17 cellular contexts compared by ENCODE assay signal in the genomic region with DNA sequence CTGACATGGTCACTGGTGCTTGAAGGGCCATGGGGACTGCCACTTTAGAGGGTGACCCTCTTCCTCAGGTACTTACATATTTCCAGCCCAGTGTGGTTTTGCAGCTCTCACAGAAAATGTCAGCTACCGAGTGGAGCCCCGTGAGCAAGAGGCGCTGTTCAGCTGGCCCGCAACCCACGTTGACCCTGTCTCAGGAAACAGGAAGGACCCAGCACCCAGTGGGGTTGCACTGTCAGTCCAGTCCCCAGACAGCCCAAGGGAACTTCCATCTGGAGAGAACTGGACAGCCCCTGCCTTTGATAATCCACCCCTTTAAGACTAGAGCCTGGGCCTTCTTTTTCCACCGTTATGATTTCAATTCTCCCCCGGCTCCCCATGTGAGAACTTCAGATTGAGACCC. TPM values are rescaled to one million over a fixed set of nuclear protein-coding genes. Genes with fewer than 3 reads are reported as not detected.
DNase-seq lines count a peak whose midpoint lies in the region; ATAC-seq, FAIRE-seq and TF ChIP-seq lines count a peak whose summit lies in the region.
"Had no signal": no experiment of that assay in that cellular context is flagged by ENCODE, and none has a peak within 500 bp of the region (broad histone marks: within the 10 kb centered on the region; RNA-seq: fewer than 3 reads in every experiment).

No MANE protein-coding gene starts in this region.

- no peak for FAIRE-seq in K562 (lab: Jason Lieb, UNC)

- peaks cover 17 to 57% (median 47%) of the 10 kb centered on the region in 4 donors for H3K4me1 Mint-ChIP-seq in naive thymus-derived CD8-positive, alpha-beta T cell

- TF ChIP-seq EP300 in K562 (IDR thresholded peaks at IDR 0.05; ENCODE audit: low read length) = no peak

- in situ Hi-C loops in K562 (cut with MboI) (loop anchor here (10.0 kb wide), 1 partner anchor 191 kb away; no protein-coding TSS in a partner anchor), HAP-1 (cut with MboI; ENCODE audit: low sequenced_read_pairs) (no loop called here)

- H2AFZ ChIP-seq in K562 (ENCODE audit: low read depth, low read length) = no peak overlapping the region

- CTCF ChIA-PET in K562 (lab: Yijun Ruan, JAX; ENCODE audit: low intra/inter-chr PET ratio) = interaction anchor here (1.4 kb wide), 1 partner anchor 78 kb away, joined by 5 read pairs; the partner anchor contains the start of gene UBE2L6

- H3K4me3 Mint-ChIP-seq in naive thymus-derived CD8-positive, alpha-beta T cell = peak overlapping the region in 4 of 10 donors; percentile 42 to 91 (median 51)
- H3K4me3 Mint-ChIP-seq: central memory CD8-positive, alpha-beta T cell had no signal

- peaks cover 59% of the 10 kb centered on the region for H3K27me3 ChIP-seq in left ventricle myocardium inferior (ENCODE audit: low read depth)
- H3K27me3 ChIP-seq in right cardiac atrium (ENCODE audit: control insufficient read depth, insufficient read depth) = no peaks in the 10 kb centered on the region
- peaks cover 0 to 15% of the 10 kb centered on the region in 2 experiments; a peak in 2 of 5 replicates for H3K27me3 ChIP-seq in K562 (ENCODE audit: control insufficient read depth in 2 of 2, insufficient read depth in 2 of 2, low read length in 2 of 2)
- H3K27me3 ChIP-seq in ascending aorta = peaks cover 6% of the 10 kb centered on the region
- peaks cover 25% of the 10 kb centered on the region for H3K27me3 ChIP-seq in HAP-1 (ENCODE audit: low read depth)

- POLR2A ChIA-PET in K562 (lab: Yijun Ruan, JAX) = interaction anchor here (0.6 kb wide), 1 partner anchor 11 kb away, joined by 3 read pairs; no protein-coding TSS in a partner anchor
- POLR2A ChIA-PET in naive thymus-derived CD8-positive, alpha-beta T cell (lab: Charles Lee) = no interaction called here

- DNase-seq in left ventricle myocardium inferior = no peak
- no peak for DNase-seq in right cardiac atrium
- DNase-seq in K562 (ENCODE audit: extremely low read depth in 1 of 4, low spot score in 3 of 4) = no peak
- DNase-seq in naive thymus-derived CD8-positive, alpha-beta T cell = no peak
- no peak for DNase-seq in NCI-H1694 (lab: John Stamatoyannopoulos, UW)
- no peak for DNase-seq in D341Med (ENCODE audit: low spot score)
- no peak for DNase-seq in ascending aorta (ENCODE audit: low spot score in 2 of 2)
- DNase-seq in HAP-1 (ENCODE audit: low spot score in 2 of 2) = no peak
- DNase-seq: left colon; NCI-H1092; PC-3; stimulated activated naive CD8-positive, alpha-beta T cell treated with anti-CD3 and anti-CD28 coated beads, Interleukin-15, amount 100 ng/mL, for 72 hours had no signal

- no peak overlapping the region for H3K4me2 ChIP-seq in K562 (ENCODE audit: insufficient read depth, low read length)

- WGBS in right cardiac atrium = 20% methylated on average over 7 of the region's 7 CpGs
- 33% methylated on average over 7 of the region's 7 CpGs for WGBS in K562 (ENCODE audit: insufficient coverage, low coverage, missing lambda C conversion rate)

- H3K4me1 ChIP-seq in left ventricle myocardium inferior = peaks cover 64% of the 10 kb centered on the region
- H3K4me1 ChIP-seq in right cardiac atrium (ENCODE audit: control insufficient read depth, insufficient read depth, low read length) = peaks cover 18% of the 10 kb centered on the region
- peaks cover 32 to 37% of the 10 kb centered on the region in 2 experiments for H3K4me1 ChIP-seq in K562 (replicated peaks in 1 of 2; ENCODE audit: control insufficient read depth in 2 of 2, insufficient read depth in 2 of 2, low read length in 2 of 2)
- peaks cover 3 to 43% of the 10 kb centered on the region in 2 donors for H3K4me1 ChIP-seq in ascending aorta
- peaks cover 5% of the 10 kb centered on the region; the same call in 1 of the 2 replicates for H3K4me1 ChIP-seq in HAP-1

- peak overlapping the region; percentile 3 for H3K4me3 ChIP-seq in left ventricle myocardium inferior
- no peak overlapping the region for H3K4me3 ChIP-seq in right cardiac atrium (ENCODE audit: low read length)
- H3K4me3 ChIP-seq in K562 = no peak overlapping the region
- H3K4me3 ChIP-seq in ascending aorta = no peak overlapping the region
- no peak overlapping the region for H3K4me3 ChIP-seq in HAP-1

- H3K9me3 Mint-ChIP-seq in naive thymus-derived CD8-positive, alpha-beta T cell = no peaks in the 10 kb centered on the region
- H3K9me3 Mint-ChIP-seq: activated naive CD4-positive, alpha-beta T cell treated with anti-CD3 and anti-CD28 coated beads, Interleukin-2, amount 50 U/mL, for 72 hours; central memory CD8-positive, alpha-beta T cell; stimulated activated naive CD8-positive, alpha-beta T cell treated with anti-CD3 and anti-CD28 coated beads, Interleukin-15, amount 100 ng/mL, for 72 hours had no signal

- H3K27ac ChIP-seq in left ventricle myocardium inferior (replicated peaks) (peak overlapping the region; percentile 77), right cardiac atrium (ENCODE audit: low read length) (no peak overlapping the region), K562 (ENCODE audit: extremely low read depth, low read depth, low read length) (no peak overlapping the region), ascending aorta (peak overlapping the region in 1 of 2 donors; percentile 72)
- H3K27ac ChIP-seq: VCaP had no signal

- no peak for TF ChIP-seq CTCF in left ventricle myocardium inferior (IDR thresholded peaks at IDR 0.05; ENCODE audit: borderline replicate concordance)
- no peak for TF ChIP-seq CTCF in K562 (IDR thresholded peaks at IDR 0.05 in 2 of 3, conservative IDR thresholded peaks at IDR 0.05 in 1 of 3; ENCODE audit: insufficient read depth in 2 of 3, low read depth in 1 of 3, low read length in 3 of 3)
- no peak for TF ChIP-seq CTCF in ascending aorta (IDR thresholded peaks at IDR 0.05)

- peak overlapping the region in 6 of 10 donors; percentile 7 to 72 (median 40) for H3K27ac Mint-ChIP-seq in naive thymus-derived CD8-positive, alpha-beta T cell
- H3K27ac Mint-ChIP-seq: stimulated activated naive CD8-positive, alpha-beta T cell treated with anti-CD3 and anti-CD28 coated beads, Interleukin-15, amount 100 ng/mL, for 72 hours had no signal

- no peaks in the 10 kb centered on the region for H3K36me3 Mint-ChIP-seq in naive thymus-derived CD8-positive, alpha-beta T cell
- H3K36me3 Mint-ChIP-seq: activated naive CD4-positive, alpha-beta T cell treated with anti-CD3 and anti-CD28 coated beads, Interleukin-2, amount 50 U/mL, for 72 hours had no signal

- no peaks in the 10 kb centered on the region for H3K79me2 ChIP-seq in K562 (ENCODE audit: control insufficient read depth, insufficient read depth, low read length)

- BruUV-seq in K562 (replicated peaks; lab: Mats Ljungman, UMichigan) = no TSS peak

- no peak for TF ChIP-seq RAD21 in K562 (CRISPR knock-in tag; conservative IDR thresholded peaks at IDR 0.05 in 1 of 2, IDR thresholded peaks at IDR 0.05 in 1 of 2)

- no peaks in the 10 kb centered on the region; the same call in 1 of the 2 replicates for H4K20me1 ChIP-seq in K562 (replicated peaks; ENCODE audit: control insufficient read depth, insufficient read depth, low read length)

- H3K9me3 ChIP-seq in left ventricle myocardium inferior (replicated peaks) = no peaks in the 10 kb centered on the region
- no peaks in the 10 kb centered on the region for H3K9me3 ChIP-seq in right cardiac atrium (ENCODE audit: control insufficient read depth, low read length)
- H3K9me3 ChIP-seq in K562 (replicated peaks; ENCODE audit: control insufficient read depth, insufficient read depth, low read depth, low read length) = no peaks in the 10 kb centered on the region
- no peaks in the 10 kb centered on the region for H3K9me3 ChIP-seq in ascending aorta
- no peaks in the 10 kb centered on the region; the same call in 1 of the 2 replicates for H3K9me3 ChIP-seq in HAP-1

- H3K36me3 ChIP-seq in left ventricle myocardium inferior (no peaks in the 10 kb centered on the region), K562 (ENCODE audit: control insufficient read depth, insufficient read depth, low read length) (no peaks in the 10 kb centered on the region), ascending aorta (no peaks in the 10 kb centered on the region), HAP-1 (replicated peaks) (peaks cover 16% of the 10 kb centered on the region)

- intact Hi-C loops in left ventricle myocardium inferior (cut with micrococcal nuclease) = no loop called here
- intact Hi-C loops in right cardiac atrium (cut with DNase I) = loop anchor here in 3 of 4 donors (5.0 to 10.0 kb wide), 4 partner anchors 79 to 301 kb away; partner anchors contain the start of gene UBE2L6 (in 2 of the 3)
- intact Hi-C loops in K562 (cut with micrococcal nuclease) = no loop called here
- intact Hi-C loops in ascending aorta (cut with DNase I) = loop anchor here (5.0 kb wide), 1 partner anchor 309 kb away; the partner anchor contains the start of genes P2RX3 and SSRP1

- H3K9ac ChIP-seq in K562 (ENCODE audit: insufficient read depth in 1 of 2, low read depth in 2 of 2, low read length in 2 of 2) = no peak overlapping the region; a peak in 1 of 4 replicates

- ATAC-seq in right cardiac atrium = no peak
- no peak for ATAC-seq in K562
- ATAC-seq in naive thymus-derived CD8-positive, alpha-beta T cell = no peak
- ATAC-seq: activated naive CD4-positive, alpha-beta T cell treated with anti-CD3 and anti-CD28 coated beads, Interleukin-2, amount 50 U/mL, for 72 hours; left colon; PC-3; stimulated activated naive CD8-positive, alpha-beta T cell treated with anti-CD3 and anti-CD28 coated beads, Interleukin-15, amount 100 ng/mL, for 72 hours had no signal

- H3K9me1 ChIP-seq in K562 (ENCODE audit: control insufficient read depth, insufficient read depth, low read length) = no peaks in the 10 kb centered on the region

- H3K27me3 Mint-ChIP-seq in naive thymus-derived CD8-positive, alpha-beta T cell = peaks cover 13 to 59% (median 38%) of the 10 kb centered on the region in 5 donors

- TF ChIP-seq POLR2A in K562 (conservative IDR thresholded peaks at IDR 0.05) = no peak

RNA-seq across cellular contexts. Expression of gene YPEL4, which starts 3.5 kb away (rescaled TPM):
- 0.55 TPM for total RNA-seq in left ventricle myocardium inferior
- total RNA-seq in right cardiac atrium = 1 to 10 TPM in 1 of 4 donors, under 1 TPM in 3; 0.33 to 1.1 (median 0.62) TPM
- 1.5 TPM for polyA plus RNA-seq in right cardiac atrium
- total RNA-seq in K562 (2011; cell fraction: chromatin; rRNA removed; ENCODE audit: low replicate concordance) = 2.3 and 5.9 TPM in 2 replicates
- total RNA-seq in K562 (2011; cell fraction: nucleolus; rRNA removed) = 1.8 and 4.0 TPM in 2 replicates
- total RNA-seq in K562 (2011; cell fraction: nucleoplasm; rRNA removed) = 2.2 and 2.8 TPM in 2 replicates
- 0.37 TPM in 1 of 2 replicates, not detected in the other for total RNA-seq in K562 (2014; rRNA removed)
- 0.16 and 0.22 TPM in 2 replicates for total RNA-seq in K562 (2014; rRNA removed; fragmentation: Illumina TruSeq; extraction: Trizol)
- total RNA-seq in K562 (2015; rRNA removed; fragmentation: Illumina TruSeq; extraction: Trizol) = 0.07 and 0.08 TPM in 2 replicates
- 0.42 and 0.51 TPM in 2 replicates for total RNA-seq in K562 (2021)
- 0.91 and 1.4 TPM in 2 replicates for polyA plus RNA-seq in K562 (2011; rRNA removed)
- polyA plus RNA-seq in K562 (2011; cell fraction: cytosol; rRNA removed) = 0.88 and 2.1 TPM in 2 replicates
- 3.1 and 5.7 TPM in 2 replicates for polyA plus RNA-seq in K562 (2011; cell fraction: nucleus; rRNA removed)
- polyA plus RNA-seq in K562 (2012) = 1.0 and 2.1 TPM in 2 replicates
- 0.40 and 0.48 TPM in 2 replicates for polyA plus RNA-seq in K562 (2014; fragmentation: Illumina TruSeq; extraction: Trizol)
- polyA plus RNA-seq in K562 (2014; fragmentation: Nextera tagmentation; extraction: Ambion mirVana) = under 1 TPM in 1 of 2 experiments, not detected in 1; 0.08 TPM
- 0.40 and 1.1 TPM in 2 replicates for polyA plus RNA-seq in K562 (2014; rRNA removed)
- polyA minus RNA-seq in K562 (2011; rRNA and poly(A)+ RNA removed) = 0.51 and 0.56 TPM in 2 replicates
- polyA minus RNA-seq in K562 (2011; cell fraction: cytosol; rRNA and poly(A)+ RNA removed) = 0.57 TPM in 1 of 2 replicates, not detected in the other
- polyA minus RNA-seq in K562 (2011; cell fraction: nucleus; rRNA and poly(A)+ RNA removed) = 1.00 and 1.2 TPM in 2 replicates
- 10 to 100 TPM; 12.9 to 14.6 TPM for total RNA-seq in naive thymus-derived CD8-positive, alpha-beta T cell
- polyA plus RNA-seq in naive thymus-derived CD8-positive, alpha-beta T cell = under 1 TPM in 1 of 3 donors, not detected in 2; 0.27 TPM
- total RNA-seq in ascending aorta = not detected
- total RNA-seq: HT-29, NCI-H460, PC-3 had no signal

RNA-seq across cellular contexts. Expression of gene CLP1, which starts 11.3 kb away (rescaled TPM):
- total RNA-seq in left ventricle myocardium inferior (6.0 TPM), right cardiac atrium (1 to 10 TPM; 6.3 to 8.2 (median 7.2) TPM), K562 (2014; rRNA removed) (19.1 and 20.0 TPM in 2 replicates), K562 (2014; rRNA removed; fragmentation: Illumina TruSeq; extraction: Trizol) (27.8 and 28.6 TPM in 2 replicates), K562 (2015; rRNA removed; fragmentation: Illumina TruSeq; extraction: Trizol) (26.3 and 27.8 TPM in 2 replicates), K562 (2021) (21.5 and 23.7 TPM in 2 replicates), ascending aorta (1.2 TPM)
- polyA plus RNA-seq in right cardiac atrium (4.6 TPM), K562 (2011; rRNA removed) (22.2 and 31.9 TPM in 2 replicates), K562 (2014; fragmentation: Illumina TruSeq; extraction: Trizol) (24.9 and 30.3 TPM in 2 replicates), K562 (2014; fragmentation: Nextera tagmentation; extraction: Ambion mirVana) (10 to 100 TPM; 45.6 to 46.2 TPM), K562 (2014; rRNA removed) (23.4 and 26.5 TPM in 2 replicates)
- total RNA-seq in K562 (2011; cell fraction: chromatin; rRNA removed; ENCODE audit: low replicate concordance) = 15.6 and 22.6 TPM in 2 replicates
- total RNA-seq in K562 (2011; cell fraction: nucleolus; rRNA removed) = 14.6 and 18.2 TPM in 2 replicates
- 13.2 and 13.8 TPM in 2 replicates for total RNA-seq in K562 (2011; cell fraction: nucleoplasm; rRNA removed)
- 32.3 and 33.7 TPM in 2 replicates for polyA plus RNA-seq in K562 (2011; cell fraction: cytosol; rRNA removed)
- polyA plus RNA-seq in K562 (2011; cell fraction: nucleus; rRNA removed) = 13.3 and 14.0 TPM in 2 replicates
- 14.4 and 26.1 TPM in 2 replicates for polyA plus RNA-seq in K562 (2012)
- polyA minus RNA-seq in K562 (2011; rRNA and poly(A)+ RNA removed) = 29.5 and 35.2 TPM in 2 replicates
- 7.9 and 11.1 TPM in 2 replicates for polyA minus RNA-seq in K562 (2011; cell fraction: cytosol; rRNA and poly(A)+ RNA removed)
- 5.3 and 8.4 TPM in 2 replicates for polyA minus RNA-seq in K562 (2011; cell fraction: nucleus; rRNA and poly(A)+ RNA removed)
- 10 to 100 TPM; 13.5 TPM for total RNA-seq in naive thymus-derived CD8-positive, alpha-beta T cell
- polyA plus RNA-seq in naive thymus-derived CD8-positive, alpha-beta T cell = 10 to 100 TPM in 1 of 3 donors, 1 to 10 TPM in 2; 7.9 to 13.4 (median 9.4) TPM

RNA-seq across cellular contexts. Expression of gene ZDHHC5, which starts 21.7 kb away (rescaled TPM):
- total RNA-seq in left ventricle myocardium inferior (45.8 TPM), right cardiac atrium (10 to 100 TPM; 38.9 to 60.4 (median 54.3) TPM), K562 (2014; rRNA removed) (22.5 and 30.0 TPM in 2 replicates), K562 (2014; rRNA removed; fragmentation: Illumina TruSeq; extraction: Trizol) (31.3 and 35.6 TPM in 2 replicates), K562 (2015; rRNA removed; fragmentation: Illumina TruSeq; extraction: Trizol) (35.9 and 37.1 TPM in 2 replicates), K562 (2021) (46.3 and 51.8 TPM in 2 replicates), ascending aorta (26.2 TPM)
- polyA plus RNA-seq in right cardiac atrium (27.0 TPM), K562 (2011; rRNA removed) (41.6 and 44.7 TPM in 2 replicates), K562 (2014; fragmentation: Illumina TruSeq; extraction: Trizol) (51.5 and 64.2 TPM in 2 replicates), K562 (2014; fragmentation: Nextera tagmentation; extraction: Ambion mirVana) (1 to 10 TPM; 3.8 to 8.8 TPM), K562 (2014; rRNA removed) (36.4 and 39.1 TPM in 2 replicates)
- total RNA-seq in K562 (2011; cell fraction: chromatin; rRNA removed; ENCODE audit: low replicate concordance) = 76.0 and 93.5 TPM in 2 replicates
- total RNA-seq in K562 (2011; cell fraction: nucleolus; rRNA removed) = 71.7 and 85.6 TPM in 2 replicates
- 89.7 and 107 TPM in 2 replicates for total RNA-seq in K562 (2011; cell fraction: nucleoplasm; rRNA removed)
- polyA plus RNA-seq in K562 (2011; cell fraction: cytosol; rRNA removed) = 40.7 and 51.6 TPM in 2 replicates
- polyA plus RNA-seq in K562 (2011; cell fraction: nucleus; rRNA removed) = 41.7 and 67.0 TPM in 2 replicates
- 43.5 and 44.2 TPM in 2 replicates for polyA plus RNA-seq in K562 (2012)
- 66.4 and 78.8 TPM in 2 replicates for polyA minus RNA-seq in K562 (2011; rRNA and poly(A)+ RNA removed)
- polyA minus RNA-seq in K562 (2011; cell fraction: cytosol; rRNA and poly(A)+ RNA removed) = 28.8 and 38.3 TPM in 2 replicates
- 24.6 and 29.2 TPM in 2 replicates for polyA minus RNA-seq in K562 (2011; cell fraction: nucleus; rRNA and poly(A)+ RNA removed)
- 10 to 100 TPM; 75.2 to 78.8 TPM for total RNA-seq in naive thymus-derived CD8-positive, alpha-beta T cell
- polyA plus RNA-seq in naive thymus-derived CD8-positive, alpha-beta T cell = 10 to 100 TPM; 25.0 to 43.4 (median 26.4) TPM

RNA-seq across cellular contexts. Expression of gene SERPING1, which starts 48.7 kb away (rescaled TPM):
- total RNA-seq in left ventricle myocardium inferior = 94.6 TPM
- total RNA-seq in right cardiac atrium = 100 to 1,000 TPM; 181 to 294 (median 203) TPM
- 268 TPM for polyA plus RNA-seq in right cardiac atrium
- total RNA-seq in K562 (2011; cell fraction: chromatin; rRNA removed; ENCODE audit: low replicate concordance) = 0.44 TPM in 1 of 2 replicates, not detected in the other
- 0.33 TPM in 1 of 2 replicates, not detected in the other for total RNA-seq in K562 (2011; cell fraction: nucleolus; rRNA removed)
- 0.37 and 0.46 TPM in 2 replicates for total RNA-seq in K562 (2011; cell fraction: nucleoplasm; rRNA removed)
- total RNA-seq in K562 (2014; rRNA removed) = not detected in 2 replicates
- total RNA-seq in K562 (2014; rRNA removed; fragmentation: Illumina TruSeq; extraction: Trizol) = not detected in 2 replicates
- 0.14 TPM in 1 of 2 replicates, not detected in the other for total RNA-seq in K562 (2015; rRNA removed; fragmentation: Illumina TruSeq; extraction: Trizol)
- 0.94 and 1.00 TPM in 2 replicates for total RNA-seq in K562 (2021)
- polyA plus RNA-seq in K562 (2011; rRNA removed) = 0.10 and 0.31 TPM in 2 replicates
- polyA plus RNA-seq in K562 (2011; cell fraction: cytosol; rRNA removed) = 0.37 and 0.40 TPM in 2 replicates
- polyA plus RNA-seq in K562 (2011; cell fraction: nucleus; rRNA removed) = 0.18 and 0.48 TPM in 2 replicates
- polyA plus RNA-seq in K562 (2012) = 0.30 and 1.2 TPM in 2 replicates
- polyA plus RNA-seq in K562 (2014; fragmentation: Illumina TruSeq; extraction: Trizol) = 0.08 and 0.31 TPM in 2 replicates
- polyA plus RNA-seq in K562 (2014; fragmentation: Nextera tagmentation; extraction: Ambion mirVana) = under 1 TPM; 0.21 to 0.30 TPM
- polyA plus RNA-seq in K562 (2014; rRNA removed) = 0.20 and 0.55 TPM in 2 replicates
- polyA minus RNA-seq in K562 (2011; rRNA and poly(A)+ RNA removed) = not detected in 2 replicates
- not detected in 2 replicates for polyA minus RNA-seq in K562 (2011; cell fraction: cytosol; rRNA and poly(A)+ RNA removed)
- 0.13 TPM in 1 of 2 replicates, not detected in the other for polyA minus RNA-seq in K562 (2011; cell fraction: nucleus; rRNA and poly(A)+ RNA removed)
- not detected for total RNA-seq in naive thymus-derived CD8-positive, alpha-beta T cell
- polyA plus RNA-seq in naive thymus-derived CD8-positive, alpha-beta T cell = not detected
- 607 TPM for total RNA-seq in ascending aorta
- total RNA-seq: HT-29, NCI-H460, PC-3 had no signal

Comparison
In these comparisons a context has a peak if more than half of its experiments do, and no peak if none do; other contexts are left out.
1. intact Hi-C loops: an anchor here in right cardiac atrium (5.0 to 10.0 kb wide) and ascending aorta (5.0 kb wide); none called in left ventricle myocardium inferior and K562.